9 cellular contexts compared by ENCODE assay signal in the genomic region with DNA sequence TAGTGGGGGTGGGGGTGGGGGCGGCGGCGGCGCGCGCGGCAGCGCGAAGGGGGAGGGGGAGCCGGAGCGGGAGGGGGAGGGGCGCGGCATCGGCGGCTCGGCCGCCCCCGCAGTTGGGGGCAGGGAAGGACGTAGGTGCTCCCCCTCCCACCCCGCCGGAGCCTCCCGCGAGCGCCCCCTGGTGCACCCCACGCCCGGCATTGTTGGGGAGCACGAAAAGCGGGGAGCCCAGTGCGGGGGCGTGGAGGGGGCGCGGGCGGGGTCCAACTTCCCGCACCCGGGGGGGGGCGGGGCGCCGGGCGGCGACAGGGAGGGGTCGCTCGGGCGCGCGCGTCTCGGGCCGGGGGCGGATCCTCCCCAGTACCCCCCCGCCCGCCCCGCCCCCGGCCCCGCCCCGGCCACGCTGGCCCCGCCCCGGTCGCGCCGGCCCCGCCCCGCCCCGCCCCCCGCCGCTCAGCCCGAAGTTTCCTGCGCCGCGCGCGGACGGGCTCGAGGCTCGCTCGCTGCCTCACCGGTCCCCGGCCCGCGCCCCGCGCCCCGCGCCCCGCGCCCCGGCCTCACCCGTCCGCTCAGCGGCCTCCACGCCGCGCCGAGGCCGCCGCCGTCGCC. TPM values are rescaled to one million over a fixed set of nuclear protein-coding genes. Genes with fewer than 3 reads are reported as not detected.
A peak's percentile ranks its signal among the peaks of the same experiment; 100 is the strongest.
DNase-seq lines count a peak whose midpoint lies in the region; ATAC-seq and TF ChIP-seq lines count a peak whose summit lies in the region.
"Had no signal": no experiment of that assay in that cellular context is flagged by ENCODE, and none has a peak within 500 bp of the region (broad histone marks: within the 10 kb centered on the region; RNA-seq: fewer than 3 reads in every experiment).

A gene (plus strand): TSS at position 456 of the 609 bp plus-strand sequence. CDS start 632 bp downstream, outside the sequence.

- H3K4me1 Mint-ChIP-seq in HFFc6 (ENCODE audit: low read depth): peaks cover 5% of the 10 kb centered on the region; the same call in 1 of the 2 replicates
- H3K4me1 Mint-ChIP-seq in activated CD8-positive, alpha-beta T cell treated with anti-CD3 and anti-CD28 coated beads for 36 hours (ENCODE audit: low read depth): no peaks in the 10 kb centered on the region

- H3K9me3 ChIP-seq in esophagus muscularis mucosa (no peaks in the 10 kb centered on the region), prostate gland (no peaks in the 10 kb centered on the region)

- H3K4me1 ChIP-seq in esophagus muscularis mucosa (peaks cover 18 to 63% (median 60%) of the 10 kb centered on the region in 4 donors), prostate gland (replicated peaks) (peaks cover 6% of the 10 kb centered on the region)

- H3K36me3 ChIP-seq in esophagus muscularis mucosa (no peaks in the 10 kb centered on the region), prostate gland (no peaks in the 10 kb centered on the region)

- ATAC-seq in activated CD8-positive, alpha-beta T cell treated with anti-CD3 and anti-CD28 coated beads for 36 hours: peak; percentile 76
- no peak for ATAC-seq in GM18867 (IDR thresholded peaks at IDR 0.05; ENCODE audit: unreplicated experiment)

- TF ChIP-seq CTCF in HFFc6 (IDR thresholded peaks at IDR 0.05) (peak; percentile 44; the same call in 1 of the 2 replicates), esophagus muscularis mucosa (IDR thresholded peaks at IDR 0.05) (peak in 2 of 3 experiments; percentile 39 to 64), prostate gland (IDR thresholded peaks at IDR 0.05) (peak in 2 of 4 experiments; percentile 17 to 26)
- TF ChIP-seq CTCF in activated CD8-positive, alpha-beta T cell treated with anti-CD3 and anti-CD28 coated beads for 36 hours (IDR thresholded peaks at IDR 0.05): peak; percentile 38

- DNase-seq in HFFc6 (no peak), esophagus muscularis mucosa (ENCODE audit: extremely low spot score) (no peak), prostate gland (ENCODE audit: low spot score) (no peak), ureter (ENCODE audit: low spot score) (no peak), amniotic stem cell (lab: John Stamatoyannopoulos, UW) (no peak), pons (ENCODE audit: low spot score) (no peak)
- DNase-seq in activated CD8-positive, alpha-beta T cell treated with anti-CD3 and anti-CD28 coated beads for 36 hours: peak; percentile 61

- intact Hi-C loops in activated CD8-positive, alpha-beta T cell treated with anti-CD3 and anti-CD28 coated beads for 36 hours (cut with micrococcal nuclease): no loop called here
- intact Hi-C loops in esophagus muscularis mucosa (cut with DNase I) (loop anchor here (5.0 kb wide), 1 partner anchor 40 kb away; no protein-coding TSS in a partner anchor), prostate gland (cut with DNase I) (no loop called here)

- no peaks in the 10 kb centered on the region for H3K9me3 Mint-ChIP-seq in HFFc6
- no peaks in the 10 kb centered on the region for H3K9me3 Mint-ChIP-seq in activated CD8-positive, alpha-beta T cell treated with anti-CD3 and anti-CD28 coated beads for 36 hours

- POLR2A ChIA-PET in activated CD8-positive, alpha-beta T cell treated with anti-CD3 and anti-CD28 coated beads for 36 hours (lab: Charles Lee): no interaction called here

- H3K27me3 Mint-ChIP-seq in HFFc6 (ENCODE audit: insufficient read depth): peaks cover 7% of the 10 kb centered on the region
- H3K27me3 Mint-ChIP-seq in activated CD8-positive, alpha-beta T cell treated with anti-CD3 and anti-CD28 coated beads for 36 hours: peaks cover 13% of the 10 kb centered on the region

- H3K4me3 Mint-ChIP-seq in HFFc6: no peak within 1 kb of the TSS
- peak within 1 kb of the TSS; percentile 26 for H3K4me3 Mint-ChIP-seq in activated CD8-positive, alpha-beta T cell treated with anti-CD3 and anti-CD28 coated beads for 36 hours

- TF ChIP-seq POLR2A in esophagus muscularis mucosa (IDR thresholded peaks at IDR 0.05; ENCODE audit: low read depth) (no peak), prostate gland (IDR thresholded peaks at IDR 0.05) (no peak)

- H3K27ac Mint-ChIP-seq in HFFc6: no peak within 1 kb of the TSS
- H3K27ac Mint-ChIP-seq in activated CD8-positive, alpha-beta T cell treated with anti-CD3 and anti-CD28 coated beads for 36 hours: no peak within 1 kb of the TSS

- CTCF ChIA-PET in activated CD8-positive, alpha-beta T cell treated with anti-CD3 and anti-CD28 coated beads for 36 hours (lab: Charles Lee): no interaction called here

- H3K27ac ChIP-seq in esophagus muscularis mucosa (replicated peaks in 1 of 4): peak within 1 kb of the TSS; percentile 92 to 98 (median 95)
- peak within 1 kb of the TSS; percentile 76 to 87 for H3K27ac ChIP-seq in prostate gland
- H3K27ac ChIP-seq: KMS-11 had no signal

- H3K27me3 ChIP-seq in esophagus muscularis mucosa (peaks cover 0 to 57% (median 0%) of the 10 kb centered on the region in 4 donors), prostate gland (replicated peaks; ENCODE audit: insufficient read depth) (no peaks in the 10 kb centered on the region)

- H3K4me3 ChIP-seq in esophagus muscularis mucosa (peak within 1 kb of the TSS; percentile 67 to 86 (median 75)), prostate gland (peak within 1 kb of the TSS; percentile 35 to 57)

- WGBS in esophagus muscularis mucosa: 0% methylated on average over 3 of the region's 98 CpGs
- 0% methylated on average over 21 of the region's 98 CpGs for WGBS in prostate gland

- no peaks in the 10 kb centered on the region for H3K36me3 Mint-ChIP-seq in HFFc6 (ENCODE audit: low read depth)
- no peaks in the 10 kb centered on the region for H3K36me3 Mint-ChIP-seq in activated CD8-positive, alpha-beta T cell treated with anti-CD3 and anti-CD28 coated beads for 36 hours (ENCODE audit: low read depth)

- TF ChIP-seq EP300 in esophagus muscularis mucosa (IDR thresholded peaks at IDR 0.05): no peak

RNA-seq across cellular contexts. Expression of the gene that starts here (rescaled TPM):
- total RNA-seq in HFFc6 (2021; fragmentation: NEBNext Ultra II Directional; extraction: Animal tissue kit (Norgen Biotek cat#: 25700)): under 1 TPM in 2 of 6 experiments, not detected in 4; 0.03 to 0.05 TPM
- total RNA-seq in activated CD8-positive, alpha-beta T cell treated with anti-CD3 and anti-CD28 coated beads for 36 hours: under 1 TPM; 0.27 to 0.34 TPM
- total RNA-seq in esophagus muscularis mucosa (100 to 1,000 TPM; 225 to 361 (median 259) TPM), prostate gland (100 to 1,000 TPM in 1 of 2 donors, 10 to 100 TPM in 1; 32.5 to 111 TPM), ureter (24.4 TPM)

Comparison
In these comparisons a context has a peak if more than half of its experiments do, and no peak if none do; other contexts are left out.
1. RNA of the gene that starts here (total RNA-seq): 225 to 361 TPM in esophagus muscularis mucosa, 32.5 to 111 TPM in prostate gland and 24.4 TPM in ureter (single experiment); 0.27 to 0.34 TPM in activated CD8-positive, alpha-beta T cell treated with anti-CD3 and anti-CD28 coated beads for 36 hours and 0.03 to 0.05 TPM in HFFc6; every median in the first group is over 10 times any median in the second.
2. Peak in DNase-seq and ATAC-seq in activated CD8-positive, alpha-beta T cell treated with anti-CD3 and anti-CD28 coated beads for 36 hours; RNA of the gene not detected or under 1 TPM.